25 cellular contexts compared by ENCODE assay signal in the genomic region with DNA sequence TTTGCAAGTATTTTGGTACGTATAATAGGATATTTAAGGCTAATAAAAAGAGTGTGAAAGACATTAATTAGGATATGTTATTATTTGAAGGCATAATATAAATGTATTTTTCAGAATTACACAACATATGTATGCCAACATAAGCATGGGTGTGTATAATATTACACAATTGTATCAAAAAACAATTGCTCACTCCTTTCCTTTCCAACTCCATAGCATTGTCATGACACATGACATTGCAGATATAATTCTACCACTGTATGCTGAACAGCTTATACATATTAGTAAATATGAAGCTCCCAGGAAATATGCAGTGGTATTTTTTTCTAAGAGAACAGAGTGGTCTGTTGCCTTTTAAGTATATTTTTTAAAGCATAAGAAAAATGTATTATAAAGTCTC.
A peak's percentile ranks its signal among the peaks of the same experiment; 100 is the strongest.
DNase-seq lines count a peak whose midpoint lies in the region; ATAC-seq and TF ChIP-seq lines count a peak whose summit lies in the region.
"Had no signal": no experiment of that assay in that cellular context is flagged by ENCODE, and none has a peak within 500 bp of the region (broad histone marks: within the 10 kb centered on the region; RNA-seq: fewer than 3 reads in every experiment).

No MANE protein-coding gene starts in this region.

- H3K36me3 ChIP-seq in adipocyte (ENCODE audit: control insufficient read depth, insufficient read depth, low read length, severe bottlenecking) (no peaks in the 10 kb centered on the region), osteoblast (ENCODE audit: insufficient read depth, low read length) (no peaks in the 10 kb centered on the region)
- H3K36me3 ChIP-seq: neural progenitor cell, spleen, thoracic aorta had no signal

- H3K4me3 ChIP-seq in adipocyte (ENCODE audit: low read length) (no peak overlapping the region), osteoblast (ENCODE audit: insufficient read depth, low read length) (no peak overlapping the region)
- H3K4me3 ChIP-seq: neural progenitor cell, spleen, thoracic aorta had no signal

- no peak overlapping the region for H3K9ac ChIP-seq in adipocyte (ENCODE audit: low read length)
- H3K9ac ChIP-seq: neural progenitor cell had no signal

- H3K27me3 ChIP-seq in adipocyte (replicated peaks; ENCODE audit: control insufficient read depth, insufficient read depth, low read length) (no peaks in the 10 kb centered on the region), osteoblast (ENCODE audit: insufficient read depth, low read length) (no peaks in the 10 kb centered on the region)
- H3K27me3 ChIP-seq: neural progenitor cell, spleen had no signal

- H3K27ac ChIP-seq in osteoblast (ENCODE audit: low read depth, low read length), result peak overlapping the region; percentile 4
- H3K27ac ChIP-seq: neural progenitor cell, spleen, thoracic aorta had no signal

- H3K36me3 Mint-ChIP-seq in nephron progenitor cell (ENCODE audit: low read depth), result no peaks in the 10 kb centered on the region
- H3K36me3 Mint-ChIP-seq in activated CD4-positive, alpha-beta memory T cell treated with anti-CD3 and anti-CD28 coated beads, Interleukin-2, amount 10 ng/mL, durations not matched to agents 7 days and 5 days (ENCODE audit: low read depth), result no peaks in the 10 kb centered on the region
- H3K36me3 Mint-ChIP-seq in natural killer cell treated with Interleukin-12 subunit alpha and Interleukin-12 subunit beta and Interleukin-15 and Interleukin-18, amount 100 ng/mL, for 72 hours, result no peaks in the 10 kb centered on the region
- H3K36me3 Mint-ChIP-seq: activated naive CD4-positive, alpha-beta T cell treated with anti-CD3 and anti-CD28 coated beads, Interleukin-2, amount 50 U/mL, for 24 hours; CD4-positive, alpha-beta memory T cell; memory B cell; neural progenitor cell had no signal

- peak overlapping the region; percentile 30 for H3K4me2 ChIP-seq in osteoblast (ENCODE audit: insufficient read depth, low read length)
- H3K4me2 ChIP-seq: neural progenitor cell had no signal

- H3K79me2 ChIP-seq in osteoblast (ENCODE audit: insufficient read depth, low read length), result no peaks in the 10 kb centered on the region

- no peak for TF ChIP-seq CTCF in osteoblast (IDR thresholded peaks at IDR 0.05; ENCODE audit: extremely low read depth, low read depth, low read length)
- no peak for TF ChIP-seq CTCF in nephron progenitor cell (IDR thresholded peaks at IDR 0.05)

- DNase-seq in EL (peak; percentile 28), adipocyte (ENCODE audit: low read depth) (peak; percentile 67), fibroblast of gingiva (ENCODE audit: low read depth) (peak; percentile 39), osteoblast (ENCODE audit: insufficient read length, low spot score, missing footprints) (no peak), nephron progenitor cell (no peak)
- DNase-seq in activated CD4-positive, alpha-beta memory T cell treated with anti-CD3 and anti-CD28 coated beads, Interleukin-2, amount 10 ng/mL, durations not matched to agents 7 days and 5 days, result no peak
- no peak for DNase-seq in natural killer cell treated with Interleukin-12 subunit alpha and Interleukin-12 subunit beta and Interleukin-15 and Interleukin-18, amount 100 ng/mL, for 72 hours (ENCODE audit: low spot score)
- DNase-seq: activated CD8-positive, alpha-beta T cell treated with anti-CD3 and anti-CD28 coated beads for 36 hours; CD4-positive, alpha-beta memory T cell; effector memory CD4-positive, alpha-beta T cell; erythroblast; NCI-H446; NCI-H82; spleen; stimulated activated CD4-positive, alpha-beta T cell treated with anti-CD3 and anti-CD28 coated beads, Interleukin-2, amount 100 ng/mL, for 24 hours; SW 1271; T-helper 9 cell had no signal

- no peaks in the 10 kb centered on the region for H3K27me3 Mint-ChIP-seq in nephron progenitor cell (ENCODE audit: low read depth, poor library complexity)
- H3K27me3 Mint-ChIP-seq in activated CD4-positive, alpha-beta memory T cell treated with anti-CD3 and anti-CD28 coated beads, Interleukin-2, amount 10 ng/mL, durations not matched to agents 7 days and 5 days, result no peaks in the 10 kb centered on the region
- H3K27me3 Mint-ChIP-seq in natural killer cell treated with Interleukin-12 subunit alpha and Interleukin-12 subunit beta and Interleukin-15 and Interleukin-18, amount 100 ng/mL, for 72 hours, result no peaks in the 10 kb centered on the region
- H3K27me3 Mint-ChIP-seq: activated CD8-positive, alpha-beta T cell treated with anti-CD3 and anti-CD28 coated beads for 36 hours; activated naive CD4-positive, alpha-beta T cell treated with anti-CD3 and anti-CD28 coated beads, Interleukin-2, amount 50 U/mL, for 24 hours; B cell; CD4-positive, alpha-beta memory T cell; memory B cell; stimulated activated naive CD8-positive, alpha-beta T cell treated with anti-CD3 and anti-CD28 coated beads, Interleukin-15, Interleukin-2, amounts not matched to agents 100 ng/mL and 50 ng/mL, for 24 hours had no signal

- no peak overlapping the region for H2AFZ ChIP-seq in osteoblast (ENCODE audit: low read length)
- H2AFZ ChIP-seq: neural progenitor cell had no signal

- CTCF ChIA-PET in activated CD4-positive, alpha-beta memory T cell treated with anti-CD3 and anti-CD28 coated beads, Interleukin-2, amount 10 ng/mL, durations not matched to agents 7 days and 5 days (lab: Charles Lee), result no interaction called here

- H3K4me1 ChIP-seq in adipocyte (ENCODE audit: control insufficient read depth, insufficient read depth, low read length) (peaks cover 4% of the 10 kb centered on the region), osteoblast (ENCODE audit: insufficient read depth, low read length) (peaks cover 10% of the 10 kb centered on the region)
- H3K4me1 ChIP-seq: neural progenitor cell, spleen had no signal

- POLR2A ChIA-PET in activated CD4-positive, alpha-beta memory T cell treated with anti-CD3 and anti-CD28 coated beads, Interleukin-2, amount 10 ng/mL, durations not matched to agents 7 days and 5 days (lab: Charles Lee), result no interaction called here

- H3K4me1 Mint-ChIP-seq in nephron progenitor cell, result no peaks in the 10 kb centered on the region
- no peaks in the 10 kb centered on the region for H3K4me1 Mint-ChIP-seq in activated CD4-positive, alpha-beta memory T cell treated with anti-CD3 and anti-CD28 coated beads, Interleukin-2, amount 10 ng/mL, durations not matched to agents 7 days and 5 days
- H3K4me1 Mint-ChIP-seq in natural killer cell treated with Interleukin-12 subunit alpha and Interleukin-12 subunit beta and Interleukin-15 and Interleukin-18, amount 100 ng/mL, for 72 hours (ENCODE audit: low read depth in 2 of 2), result no peaks in the 10 kb centered on the region
- H3K4me1 Mint-ChIP-seq: activated naive CD4-positive, alpha-beta T cell treated with anti-CD3 and anti-CD28 coated beads, Interleukin-2, amount 50 U/mL, for 24 hours; B cell; CD4-positive, alpha-beta memory T cell; memory B cell had no signal

- no peaks in the 10 kb centered on the region for H3K9me3 ChIP-seq in adipocyte (ENCODE audit: control insufficient read depth, low read length)
- no peaks in the 10 kb centered on the region for H3K9me3 ChIP-seq in osteoblast (ENCODE audit: low read depth, low read length)
- H3K9me3 ChIP-seq: spleen, thoracic aorta had no signal

- no peak for ATAC-seq in natural killer cell treated with Interleukin-12 subunit alpha and Interleukin-12 subunit beta and Interleukin-15 and Interleukin-18, amount 100 ng/mL, for 72 hours
- ATAC-seq: activated CD8-positive, alpha-beta T cell treated with anti-CD3 and anti-CD28 coated beads for 36 hours; left lobe of liver had no signal

- H3K4me3 Mint-ChIP-seq in nephron progenitor cell, result no peak overlapping the region
- H3K4me3 Mint-ChIP-seq in activated CD4-positive, alpha-beta memory T cell treated with anti-CD3 and anti-CD28 coated beads, Interleukin-2, amount 10 ng/mL, durations not matched to agents 7 days and 5 days, result no peak overlapping the region
- no peak overlapping the region for H3K4me3 Mint-ChIP-seq in natural killer cell treated with Interleukin-12 subunit alpha and Interleukin-12 subunit beta and Interleukin-15 and Interleukin-18, amount 100 ng/mL, for 72 hours
- H3K4me3 Mint-ChIP-seq: activated CD8-positive, alpha-beta T cell treated with anti-CD3 and anti-CD28 coated beads for 36 hours; activated naive CD4-positive, alpha-beta T cell treated with anti-CD3 and anti-CD28 coated beads, Interleukin-2, amount 50 U/mL, for 24 hours; B cell; CD4-positive, alpha-beta memory T cell; memory B cell; neural progenitor cell; stimulated activated naive CD8-positive, alpha-beta T cell treated with anti-CD3 and anti-CD28 coated beads, Interleukin-15, Interleukin-2, amounts not matched to agents 100 ng/mL and 50 ng/mL, for 24 hours had no signal

- no peak overlapping the region for H3K27ac Mint-ChIP-seq in nephron progenitor cell
- H3K27ac Mint-ChIP-seq in activated CD4-positive, alpha-beta memory T cell treated with anti-CD3 and anti-CD28 coated beads, Interleukin-2, amount 10 ng/mL, durations not matched to agents 7 days and 5 days, result no peak overlapping the region
- no peak overlapping the region for H3K27ac Mint-ChIP-seq in natural killer cell treated with Interleukin-12 subunit alpha and Interleukin-12 subunit beta and Interleukin-15 and Interleukin-18, amount 100 ng/mL, for 72 hours
- H3K27ac Mint-ChIP-seq: activated CD8-positive, alpha-beta T cell treated with anti-CD3 and anti-CD28 coated beads for 36 hours; activated naive CD4-positive, alpha-beta T cell treated with anti-CD3 and anti-CD28 coated beads, Interleukin-2, amount 50 U/mL, for 24 hours; activated T-helper 2 cell treated with anti-CD3 and anti-CD28 coated beads, Interferon-gamma antibody, Interleukin-2, Interleukin-4, amounts not matched to agents 10 μg/mL and 5 μg/mL and 100 μg/mL, durations not matched to agents 14 hours and 24 hours and 36 hours; B cell; CD4-positive, alpha-beta memory T cell; memory B cell; neural progenitor cell; stimulated activated naive CD8-positive, alpha-beta T cell treated with anti-CD3 and anti-CD28 coated beads, Interleukin-15, Interleukin-2, amounts not matched to agents 100 ng/mL and 50 ng/mL, for 24 hours had no signal

- H4K20me1 ChIP-seq in osteoblast (ENCODE audit: insufficient read depth, low read length), result no peaks in the 10 kb centered on the region

- H3K9me3 Mint-ChIP-seq in nephron progenitor cell, result no peaks in the 10 kb centered on the region
- no peaks in the 10 kb centered on the region for H3K9me3 Mint-ChIP-seq in activated CD4-positive, alpha-beta memory T cell treated with anti-CD3 and anti-CD28 coated beads, Interleukin-2, amount 10 ng/mL, durations not matched to agents 7 days and 5 days
- H3K9me3 Mint-ChIP-seq in natural killer cell treated with Interleukin-12 subunit alpha and Interleukin-12 subunit beta and Interleukin-15 and Interleukin-18, amount 100 ng/mL, for 72 hours, result peaks cover 11% of the 10 kb centered on the region
- H3K9me3 Mint-ChIP-seq: activated CD8-positive, alpha-beta T cell treated with anti-CD3 and anti-CD28 coated beads for 36 hours; activated naive CD4-positive, alpha-beta T cell treated with anti-CD3 and anti-CD28 coated beads, Interleukin-2, amount 50 U/mL, for 24 hours; activated T-helper 2 cell treated with anti-CD3 and anti-CD28 coated beads, Interferon-gamma antibody, Interleukin-2, Interleukin-4, amounts not matched to agents 10 μg/mL and 5 μg/mL and 100 μg/mL, durations not matched to agents 14 hours and 24 hours and 36 hours; stimulated activated naive CD8-positive, alpha-beta T cell treated with anti-CD3 and anti-CD28 coated beads, Interleukin-15, Interleukin-2, amounts not matched to agents 100 ng/mL and 50 ng/mL, for 24 hours had no signal

Comparison
In these comparisons a context has a peak if more than half of its experiments do, and no peak if none do; other contexts are left out.
1. DNase-seq: peak in EL (single experiment), adipocyte (single experiment) and fibroblast of gingiva (single experiment); none in osteoblast (single experiment), nephron progenitor cell (single experiment), activated CD4-positive, alpha-beta memory T cell treated with anti-CD3 and anti-CD28 coated beads, Interleukin-2, amount 10 ng/mL, durations not matched to agents 7 days and 5 days (single experiment) and natural killer cell treated with Interleukin-12 subunit alpha and Interleukin-12 subunit beta and Interleukin-15 and Interleukin-18, amount 100 ng/mL, for 72 hours (single experiment).